8 cellular contexts compared by ENCODE assay signal in genomic region chr11:46826310-46827044, GRCh38. TPM values are rescaled to one million over a fixed set of nuclear protein-coding genes. Genes with fewer than 3 reads are reported as not detected.
DNase-seq lines count a peak whose midpoint lies in the region; ATAC-seq and TF ChIP-seq lines count a peak whose summit lies in the region.

No MANE protein-coding gene starts in this region.

- no peaks in the 10 kb centered on the region for H3K9me3 Mint-ChIP-seq in central memory CD8-positive, alpha-beta T cell

- H3K27me3 Mint-ChIP-seq in central memory CD8-positive, alpha-beta T cell = no peaks in the 10 kb centered on the region

- TF ChIP-seq POLR2A in NB4 (IDR thresholded peaks at IDR 0.05; ENCODE audit: extremely low read depth, insufficient read length) = no peak

- H3K4me3 ChIP-seq in NB4 (ENCODE audit: low read depth, low read length) = no peak overlapping the region

- peak overlapping the region; percentile 72 for H3K4me3 Mint-ChIP-seq in central memory CD8-positive, alpha-beta T cell

- peak overlapping the region; percentile 51 for H3K27ac Mint-ChIP-seq in central memory CD8-positive, alpha-beta T cell (ENCODE audit: low read depth)

- peak; percentile 100 for ATAC-seq in activated CD4-positive, CD25-positive, alpha-beta regulatory T cell treated with anti-CD3 and anti-CD28 coated beads, Interleukin-2, amount 50 U/mL, for 24 hours
- ATAC-seq in central memory CD8-positive, alpha-beta T cell (replicated peaks; ENCODE audit: extremely low read depth, poor library complexity, severe bottlenecking) = peak; percentile 100

- peaks cover 4% of the 10 kb centered on the region for H3K36me3 Mint-ChIP-seq in central memory CD8-positive, alpha-beta T cell (ENCODE audit: insufficient read depth)

- DNase-seq in EH (ENCODE audit: low read depth) (peak; percentile 84), H4 (ENCODE audit: low spot score) (peak; percentile 53), NB4 (ENCODE audit: low read depth) (peak; percentile 41), islet precursor cell (peak; percentile 95), AML-193 (lab: John Stamatoyannopoulos, UW) (no peak)
- DNase-seq in central memory CD8-positive, alpha-beta T cell (ENCODE audit: low spot score in 2 of 2) = peak; percentile 41 to 49
- DNase-seq in stimulated activated CD4-positive, alpha-beta T cell treated with anti-CD3 and anti-CD28 coated beads, Interleukin-12 subunit alpha, Interleukin-12 subunit beta, amount 100 ng/mL, for 4 hours = peak; percentile 65

- TF ChIP-seq CTCF in NB4 (IDR thresholded peaks at IDR 0.05; ENCODE audit: low read depth, low read length) = no peak

- H3K4me1 Mint-ChIP-seq in central memory CD8-positive, alpha-beta T cell = peaks cover 31% of the 10 kb centered on the region

RNA-seq across cellular contexts. Expression of gene CKAP5, which starts 19.6 kb away (rescaled TPM):
- 54.6 and 71.4 TPM in 2 replicates for total RNA-seq in H4 (2014; rRNA removed; shearing (Covaris generic))

Comparison
In these comparisons a context has a peak if more than half of its experiments do, and no peak if none do; other contexts are left out.
1. DNase-seq: peak in EH (single experiment), H4 (single experiment), NB4 (single experiment), central memory CD8-positive, alpha-beta T cell (2 of 2), islet precursor cell (single experiment) and stimulated activated CD4-positive, alpha-beta T cell treated with anti-CD3 and anti-CD28 coated beads, Interleukin-12 subunit alpha, Interleukin-12 subunit beta, amount 100 ng/mL, for 4 hours (single experiment); none in AML-193 (0 of 2).